16 cellular contexts compared by ENCODE assay signal in the genomic region with DNA sequence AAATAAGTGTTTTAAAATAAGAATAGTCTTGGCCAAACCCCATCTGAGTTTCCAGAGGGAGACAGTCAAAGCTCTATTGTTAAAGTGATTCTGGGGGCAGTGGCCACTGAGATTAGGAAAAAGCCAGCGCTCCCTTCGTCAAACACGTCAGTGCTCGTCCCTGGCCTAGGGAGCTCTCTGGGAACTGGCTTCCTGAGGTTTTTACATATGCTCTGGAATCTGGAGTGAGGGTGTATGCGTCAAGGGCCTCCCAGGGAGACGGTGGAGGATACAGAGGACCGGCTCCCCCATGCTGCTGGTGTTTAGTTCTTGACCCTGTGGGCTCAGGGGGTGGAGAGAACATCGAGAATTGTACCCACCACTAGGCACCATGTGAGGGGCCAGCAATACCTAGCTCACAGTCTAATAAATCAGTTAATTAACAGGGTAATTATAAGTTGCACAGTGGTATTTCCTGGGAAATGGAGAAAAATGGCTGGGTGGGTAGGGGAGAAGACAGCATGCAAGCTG. TPM values are rescaled to one million over a fixed set of nuclear protein-coding genes. Genes with fewer than 3 reads are reported as not detected.
A peak's percentile ranks its signal among the peaks of the same experiment; 100 is the strongest.
DNase-seq lines count a peak whose midpoint lies in the region; ATAC-seq, FAIRE-seq and TF ChIP-seq lines count a peak whose summit lies in the region.
"Had no signal": no experiment of that assay in that cellular context is flagged by ENCODE, and none has a peak within 500 bp of the region (broad histone marks: within the 10 kb centered on the region; RNA-seq: fewer than 3 reads in every experiment).

No MANE protein-coding gene starts in this region.

- peak overlapping the region; percentile 29 for H3K27ac ChIP-seq in GM23338 (ENCODE audit: low read depth)
- H3K27ac ChIP-seq in neural cell (ENCODE audit: low read length) = peak overlapping the region; percentile 1
- no peak overlapping the region for H3K27ac ChIP-seq in small intestine (ENCODE audit: low read depth in 1 of 2, low read length in 1 of 2)

- no peaks in the 10 kb centered on the region for H3K9me3 Mint-ChIP-seq in GM23338
- H3K9me3 Mint-ChIP-seq in progenitor cell of endocrine pancreas (ENCODE audit: low read depth) = no peaks in the 10 kb centered on the region
- H3K9me3 Mint-ChIP-seq: natural killer cell; T-helper 1 cell treated with Interleukin-12 subunit alpha and Interleukin-12 subunit beta and Interleukin-4 antibody, amounts not matched to agents 30 μg/mL and 1 μg/mL, for 36 hours had no signal

- peak overlapping the region; percentile 55 for H3K4me2 ChIP-seq in GM23338
- H3K4me2 ChIP-seq in neural cell (ENCODE audit: low read length) = no peak overlapping the region

- H4K20me1 ChIP-seq in GM23338 (replicated peaks; ENCODE audit: insufficient read depth) (no peaks in the 10 kb centered on the region), neural cell (ENCODE audit: insufficient read depth) (no peaks in the 10 kb centered on the region)

- H3K9me3 ChIP-seq in neural cell (ENCODE audit: low read length) = no peaks in the 10 kb centered on the region
- no peaks in the 10 kb centered on the region for H3K9me3 ChIP-seq in small intestine (ENCODE audit: control insufficient read depth, low read depth)
- H3K9me3 ChIP-seq in BE2C = no peaks in the 10 kb centered on the region

- H3K4me1 Mint-ChIP-seq in GM23338 = peaks cover 45% of the 10 kb centered on the region
- peaks cover 32% of the 10 kb centered on the region for H3K4me1 Mint-ChIP-seq in progenitor cell of endocrine pancreas (ENCODE audit: low read depth)

- TF ChIP-seq RAD21 in neural cell (conservative IDR thresholded peaks at IDR 0.05) = no peak

- peaks cover 12% of the 10 kb centered on the region for H3K27me3 Mint-ChIP-seq in GM23338 (ENCODE audit: insufficient read depth, low read depth, poor library complexity)
- no peaks in the 10 kb centered on the region for H3K27me3 Mint-ChIP-seq in progenitor cell of endocrine pancreas

- no peaks in the 10 kb centered on the region for H3F3A ChIP-seq in GM23338 (replicated peaks; ENCODE audit: low read depth)
- no peaks in the 10 kb centered on the region for H3F3A ChIP-seq in neural cell (ENCODE audit: insufficient read depth, low read length, poor library complexity, severe bottlenecking)

- no peaks in the 10 kb centered on the region for H3K9me2 ChIP-seq in GM23338 (ENCODE audit: insufficient read depth)
- no peaks in the 10 kb centered on the region for H3K9me2 ChIP-seq in neural cell (ENCODE audit: insufficient read depth, low read length)

- no peak overlapping the region for H3K4me3 Mint-ChIP-seq in GM23338
- H3K4me3 Mint-ChIP-seq in progenitor cell of endocrine pancreas (ENCODE audit: low read depth) = no peak overlapping the region
- H3K4me3 Mint-ChIP-seq: natural killer cell; T-helper 1 cell treated with Interleukin-12 subunit alpha and Interleukin-12 subunit beta and Interleukin-4 antibody, amounts not matched to agents 30 μg/mL and 1 μg/mL, for 36 hours had no signal

- TF ChIP-seq EP300 in neural cell (conservative IDR thresholded peaks at IDR 0.05; ENCODE audit: poor library complexity, severe bottlenecking) = no peak

- ATAC-seq in GM23338 = peak; percentile 91
- ATAC-seq: natural killer cell had no signal

- H3K27me3 ChIP-seq in GM23338 (ENCODE audit: insufficient read depth) (no peaks in the 10 kb centered on the region), neural cell (ENCODE audit: insufficient read depth, low read depth, low read length) (no peaks in the 10 kb centered on the region), small intestine (ENCODE audit: control insufficient read depth in 2 of 2, insufficient read depth in 2 of 2, low read length in 2 of 2) (no peaks in the 10 kb centered on the region), BE2C (no peaks in the 10 kb centered on the region)

- 84 to 96% (median 88%) methylated on average over 8 of the region's 8 CpGs for WGBS in small intestine, 3 donors

- DNase-seq in GM23338 (ENCODE audit: low spot score) (peak; percentile 78), amniotic epithelial cell (ENCODE audit: low read depth) (peak; percentile 66), fibroblast of pulmonary artery (ENCODE audit: low read depth) (peak; percentile 91), small intestine (no peak), OCI-M2 (lab: John Stamatoyannopoulos, UW; ENCODE audit: unreplicated experiment) (no peak), progenitor cell of endocrine pancreas (ENCODE audit: low spot score, unreplicated experiment) (no peak), BE2C (no peak)
- DNase-seq: MM.1S; natural killer cell; NCI-H2029; NCI-H524 treated with DMSO at 0.1 percent for 48 hours; retina; stimulated activated CD4-positive, alpha-beta T cell treated with anti-CD3 and anti-CD28 coated beads, Interleukin-2, amount 100 ng/mL, for 24 hours had no signal

- H2AFZ ChIP-seq in GM23338 = no peak overlapping the region
- no peak overlapping the region for H2AFZ ChIP-seq in neural cell (ENCODE audit: low read depth, low read length)

- no peaks in the 10 kb centered on the region for H3K36me3 Mint-ChIP-seq in GM23338 (ENCODE audit: low read depth)
- H3K36me3 Mint-ChIP-seq in progenitor cell of endocrine pancreas (ENCODE audit: insufficient read depth) = no peaks in the 10 kb centered on the region
- H3K36me3 Mint-ChIP-seq: natural killer cell had no signal

- H3K4me3 ChIP-seq in GM23338 = no peak overlapping the region; the same call in 1 of the 2 replicates
- no peak overlapping the region for H3K4me3 ChIP-seq in fibroblast of pulmonary artery (replicated peaks; ENCODE audit: low read depth, low read length)
- no peak overlapping the region for H3K4me3 ChIP-seq in neural cell (ENCODE audit: low read length)
- no peak overlapping the region for H3K4me3 ChIP-seq in small intestine (ENCODE audit: low read depth in 1 of 2, low read length in 2 of 2)
- H3K4me3 ChIP-seq in BE2C (ENCODE audit: low read depth, low read length) = no peak overlapping the region

- H3K9ac ChIP-seq in neural cell (ENCODE audit: low read length) = no peak overlapping the region

- H3K27ac Mint-ChIP-seq in GM23338 (peak overlapping the region; percentile 39; the same call in 1 of the 2 replicates), progenitor cell of endocrine pancreas (no peak overlapping the region)
- H3K27ac Mint-ChIP-seq: T-helper 1 cell treated with Interleukin-12 subunit alpha and Interleukin-12 subunit beta and Interleukin-4 antibody, amounts not matched to agents 30 μg/mL and 1 μg/mL, for 36 hours had no signal

- H3K36me3 ChIP-seq in GM23338 (ENCODE audit: insufficient read depth) = no peaks in the 10 kb centered on the region
- H3K36me3 ChIP-seq in neural cell (ENCODE audit: insufficient read depth, low read length) = no peaks in the 10 kb centered on the region
- H3K36me3 ChIP-seq in small intestine (ENCODE audit: control insufficient read depth in 2 of 2, insufficient read depth in 2 of 2, low read length in 2 of 2) = no peaks in the 10 kb centered on the region
- no peaks in the 10 kb centered on the region for H3K36me3 ChIP-seq in BE2C

- H3K79me2 ChIP-seq in GM23338 (replicated peaks; ENCODE audit: insufficient read depth) = peaks cover 3% of the 10 kb centered on the region; the same call in 1 of the 2 replicates
- H3K79me2 ChIP-seq in neural cell (replicated peaks; ENCODE audit: insufficient read depth, low read length) = no peaks in the 10 kb centered on the region

- no peak for TF ChIP-seq CTCF in GM23338 (conservative IDR thresholded peaks at IDR 0.05; ENCODE audit: low read depth in 2 of 2)
- no peak for TF ChIP-seq CTCF in fibroblast of pulmonary artery (IDR thresholded peaks at IDR 0.05; ENCODE audit: low read length, missing control alignments)
- TF ChIP-seq CTCF in neural cell (IDR thresholded peaks at IDR 0.05; ENCODE audit: poor library complexity, severe bottlenecking) = no peak
- TF ChIP-seq CTCF in progenitor cell of endocrine pancreas (IDR thresholded peaks at IDR 0.05; ENCODE audit: unreplicated experiment) = no peak
- TF ChIP-seq CTCF in BE2C (IDR thresholded peaks at IDR 0.05; ENCODE audit: low read depth, low read length) = no peak

- H3K4me1 ChIP-seq in GM23338 (ENCODE audit: insufficient read depth) = peaks cover 30% of the 10 kb centered on the region
- H3K4me1 ChIP-seq in small intestine (ENCODE audit: control insufficient read depth in 2 of 2, insufficient read depth in 1 of 2, low read depth in 1 of 2, low read length in 1 of 2) = peaks cover 3 to 15% of the 10 kb centered on the region in 2 donors
- H3K4me1 ChIP-seq in BE2C = peaks cover 35% of the 10 kb centered on the region

- no peak for FAIRE-seq in small intestine (lab: Jason Lieb, UNC)
- FAIRE-seq: RCC 7860 had no signal

TF ChIP-seq in GM23338, 12 proteins besides CTCF, POLR2A, EP300 and RAD21:
- no peak for TF ChIP-seq ZNF114 (CRISPR knock-in tag; IDR thresholded peaks at IDR 0.05)

TF ChIP-seq in neural cell, 6 proteins besides CTCF, POLR2A, EP300 and RAD21 (continues in another document):
- TF ChIP-seq EZH2 (IDR thresholded peaks at IDR 0.05; ENCODE audit: borderline replicate concordance, insufficient read depth, low read length, poor library complexity, severe bottlenecking) = no peak

RNA-seq across cellular contexts. Expression of a gene that starts 33.8 kb away (rescaled TPM):
- total RNA-seq in GM23338 (2014; rRNA removed; shearing (Covaris generic)) = 13.1 and 15.9 TPM in 2 replicates
- 7.8 and 8.5 TPM in 2 replicates for polyA plus RNA-seq in GM23338 (2016; fragmentation: Nextera tagmentation; extraction: Ambion mirVana)
- polyA plus RNA-seq in neural cell = 26.3 and 30.2 TPM in 2 replicates
- polyA minus RNA-seq in neural cell = 31.4 and 39.8 TPM in 2 replicates
- 1 to 10 TPM; 3.4 to 6.7 (median 4.3) TPM for polyA plus RNA-seq in small intestine
- 8.7 and 10.6 TPM in 2 replicates for total RNA-seq in progenitor cell of endocrine pancreas
- polyA plus RNA-seq in BE2C (2012; ENCODE audit: insufficient read depth, insufficient read length, low read depth) = 76.3 TPM

Comparison
In these comparisons a context has a peak if more than half of its experiments do, and no peak if none do; other contexts are left out.
1. DNase-seq: peak in GM23338 (single experiment), amniotic epithelial cell (single experiment) and fibroblast of pulmonary artery (single experiment); none in small intestine (single experiment), OCI-M2 (single experiment), progenitor cell of endocrine pancreas (single experiment) and BE2C (single experiment).
2. H3K27ac ChIP-seq: peak in GM23338 (single experiment) and neural cell (single experiment); none in small intestine (0 of 2).